ENCODE assay signal across 21 cellular contexts in genomic region chr10:126314848-126315247, GRCh38.
A peak's percentile ranks its signal among the peaks of the same experiment; 100 is the strongest.
DNase-seq lines count a peak whose midpoint lies in the region; ATAC-seq and TF ChIP-seq lines count a peak whose summit lies in the region.
"Had no signal": no experiment of that assay in that cellular context is flagged by ENCODE, and none has a peak within 500 bp of the region (broad histone marks: within the 10 kb centered on the region; RNA-seq: fewer than 3 reads in every experiment).

No MANE protein-coding gene starts in this region.

- intact Hi-C loops in esophagus muscularis mucosa (cut with DNase I) (no loop called here), A673 (cut with micrococcal nuclease; ENCODE audit: unreplicated experiment) (no loop called here)

- no TSS peak for BruUV-seq in A673 (replicated peaks; lab: Mats Ljungman, UMichigan)

- no peaks in the 10 kb centered on the region for H3K9me3 Mint-ChIP-seq in osteocyte (ENCODE audit: unreplicated experiment)
- peaks cover 8% of the 10 kb centered on the region for H3K9me3 Mint-ChIP-seq in activated CD4-positive, alpha-beta memory T cell treated with anti-CD3 and anti-CD28 coated beads, Interleukin-2, amount 10 ng/mL, durations not matched to agents 7 days and 5 days

- no peak overlapping the region for H3K27ac Mint-ChIP-seq in osteocyte (ENCODE audit: unreplicated experiment)
- H3K27ac Mint-ChIP-seq in activated CD4-positive, alpha-beta memory T cell treated with anti-CD3 and anti-CD28 coated beads, Interleukin-2, amount 10 ng/mL, durations not matched to agents 7 days and 5 days: no peak overlapping the region

- 85% methylated on average over 7 of the region's 7 CpGs for WGBS in esophagus muscularis mucosa

- no peaks in the 10 kb centered on the region for H3K36me3 ChIP-seq in HEK293 (ENCODE audit: control insufficient read depth in 2 of 2, insufficient read depth in 1 of 2, low read length in 2 of 2)
- no peaks in the 10 kb centered on the region for H3K36me3 ChIP-seq in esophagus muscularis mucosa
- no peaks in the 10 kb centered on the region for H3K36me3 ChIP-seq in thoracic aorta
- H3K36me3 ChIP-seq in A673 (ENCODE audit: insufficient read depth, low read length, poor library complexity, severe bottlenecking): no peaks in the 10 kb centered on the region
- H3K36me3 ChIP-seq: BLaER1 had no signal

- H3K4me1 ChIP-seq in HEK293 (ENCODE audit: control insufficient read depth, insufficient read depth, low read length) (no peaks in the 10 kb centered on the region), esophagus muscularis mucosa (no peaks in the 10 kb centered on the region), thoracic aorta (ENCODE audit: control insufficient read depth in 1 of 2, low read depth in 2 of 2) (peaks cover 8 to 17% of the 10 kb centered on the region in 2 donors), A673 (ENCODE audit: insufficient read depth, low read length, poor library complexity, severe bottlenecking) (no peaks in the 10 kb centered on the region)
- H3K4me1 ChIP-seq: BLaER1 had no signal

- POLR2A ChIA-PET in HEK293 (lab: Yijun Ruan, JAX): no interaction called here
- POLR2A ChIA-PET in A673 (lab: Charles Lee; ENCODE audit: low non-redundant PET): no interaction called here
- POLR2A ChIA-PET in activated CD4-positive, alpha-beta memory T cell treated with anti-CD3 and anti-CD28 coated beads, Interleukin-2, amount 10 ng/mL, durations not matched to agents 7 days and 5 days (lab: Charles Lee): no interaction called here

- H3K27me3 ChIP-seq in esophagus muscularis mucosa (peaks cover 0 to 8% (median 0%) of the 10 kb centered on the region in 4 donors), thoracic aorta (replicated peaks; ENCODE audit: insufficient read depth) (no peaks in the 10 kb centered on the region), A673 (replicated peaks; ENCODE audit: insufficient read depth, low read depth, low read length, poor library complexity) (peaks cover 5% of the 10 kb centered on the region)
- H3K27me3 ChIP-seq: BLaER1 had no signal

- H3K27ac ChIP-seq in HEK293 (ENCODE audit: extremely low read depth, low read depth, low read length) (no peak overlapping the region), esophagus muscularis mucosa (replicated peaks in 1 of 4) (no peak overlapping the region), thoracic aorta (no peak overlapping the region), A673 (ENCODE audit: low read depth, low read length, poor library complexity, severe bottlenecking) (no peak overlapping the region)
- H3K27ac ChIP-seq: BLaER1, RWPE1 had no signal

- H3K4me3 ChIP-seq in HEK293 (ENCODE audit: low read depth, low read length) (no peak overlapping the region), esophagus muscularis mucosa (no peak overlapping the region), thoracic aorta (peak overlapping the region; percentile 64), A673 (ENCODE audit: low read depth, low read length, poor library complexity, severe bottlenecking) (no peak overlapping the region)
- H3K4me3 ChIP-seq: BLaER1 had no signal

- H3K4me1 Mint-ChIP-seq in osteocyte (ENCODE audit: unreplicated experiment): peaks cover 16% of the 10 kb centered on the region
- no peaks in the 10 kb centered on the region for H3K4me1 Mint-ChIP-seq in activated CD4-positive, alpha-beta memory T cell treated with anti-CD3 and anti-CD28 coated beads, Interleukin-2, amount 10 ng/mL, durations not matched to agents 7 days and 5 days
- H3K4me1 Mint-ChIP-seq: CD4-positive, CD25-positive, alpha-beta regulatory T cell had no signal

- CTCF ChIA-PET in HEK293 (lab: Yijun Ruan, JAX): no interaction called here
- CTCF ChIA-PET in A673 (lab: Charles Lee): no interaction called here
- CTCF ChIA-PET in activated CD4-positive, alpha-beta memory T cell treated with anti-CD3 and anti-CD28 coated beads, Interleukin-2, amount 10 ng/mL, durations not matched to agents 7 days and 5 days (lab: Charles Lee): no interaction called here

- peaks cover 1% of the 10 kb centered on the region for H3K36me3 Mint-ChIP-seq in osteocyte (ENCODE audit: unreplicated experiment)
- no peaks in the 10 kb centered on the region for H3K36me3 Mint-ChIP-seq in activated CD4-positive, alpha-beta memory T cell treated with anti-CD3 and anti-CD28 coated beads, Interleukin-2, amount 10 ng/mL, durations not matched to agents 7 days and 5 days (ENCODE audit: low read depth)
- H3K36me3 Mint-ChIP-seq: CD4-positive, CD25-positive, alpha-beta regulatory T cell had no signal

- no peak overlapping the region for H3K4me3 Mint-ChIP-seq in osteocyte (ENCODE audit: unreplicated experiment)
- H3K4me3 Mint-ChIP-seq in activated CD4-positive, alpha-beta memory T cell treated with anti-CD3 and anti-CD28 coated beads, Interleukin-2, amount 10 ng/mL, durations not matched to agents 7 days and 5 days: no peak overlapping the region
- H3K4me3 Mint-ChIP-seq: CD4-positive, CD25-positive, alpha-beta regulatory T cell had no signal

- no peak for TF ChIP-seq EP300 in esophagus muscularis mucosa (IDR thresholded peaks at IDR 0.05)

- TF ChIP-seq CTCF in HEK293 (tag by site-specific recombination; IDR thresholded peaks at IDR 0.05): no peak
- TF ChIP-seq CTCF in esophagus muscularis mucosa (IDR thresholded peaks at IDR 0.05): no peak
- no peak for TF ChIP-seq CTCF in osteocyte (IDR thresholded peaks at IDR 0.05)
- no peak for TF ChIP-seq CTCF in thoracic aorta (IDR thresholded peaks at IDR 0.05)
- no peak for TF ChIP-seq CTCF in A673 (conservative IDR thresholded peaks at IDR 0.05; ENCODE audit: low read depth, low read length)

- H3K9me3 ChIP-seq in HEK293 (ENCODE audit: control insufficient read depth, insufficient read depth, low read depth, low read length) (no peaks in the 10 kb centered on the region), esophagus muscularis mucosa (no peaks in the 10 kb centered on the region), thoracic aorta (no peaks in the 10 kb centered on the region), A673 (ENCODE audit: low read depth, low read length, poor library complexity, severe bottlenecking) (no peaks in the 10 kb centered on the region)

- ATAC-seq in thoracic aorta (ENCODE audit: insufficient number of reproducible peaks, low FRiP score, low read depth): no peak
- ATAC-seq: Panc1 had no signal

- H3K27me3 Mint-ChIP-seq in osteocyte (ENCODE audit: unreplicated experiment): no peaks in the 10 kb centered on the region
- H3K27me3 Mint-ChIP-seq in activated CD4-positive, alpha-beta memory T cell treated with anti-CD3 and anti-CD28 coated beads, Interleukin-2, amount 10 ng/mL, durations not matched to agents 7 days and 5 days: no peaks in the 10 kb centered on the region
- H3K27me3 Mint-ChIP-seq: CD4-positive, CD25-positive, alpha-beta regulatory T cell had no signal

- DNase-seq in esophagus muscularis mucosa (ENCODE audit: extremely low spot score): peak; percentile 60
- peak; percentile 17 for DNase-seq in osteocyte (ENCODE audit: extremely low spot score, unreplicated experiment)
- no peak for DNase-seq in thoracic aorta (ENCODE audit: low spot score)
- DNase-seq in COLO829 (ENCODE audit: low spot score): no peak
- DNase-seq in A673 (ENCODE audit: low spot score): no peak
- no peak for DNase-seq in activated CD4-positive, alpha-beta memory T cell treated with anti-CD3 and anti-CD28 coated beads, Interleukin-2, amount 10 ng/mL, durations not matched to agents 7 days and 5 days
- DNase-seq: CD4-positive, CD25-positive, alpha-beta regulatory T cell; HCEC 1CT; NCI-H1048; NCI-H1417; NCI-H1694 treated with DMSO at 0.1 percent for 48 hours; NCI-H2081 treated with DMSO at 0.1 percent for 48 hours; NCI-H2171; NCI-H226; NCI-H510A; NCI-H69; SHP77 had no signal

- TF ChIP-seq POLR2A in esophagus muscularis mucosa (IDR thresholded peaks at IDR 0.05; ENCODE audit: low read depth): no peak

TF ChIP-seq in HEK293, 187 proteins besides CTCF, POLR2A, EP300 and RAD21:
- TF ChIP-seq PRDM4 (tag by site-specific recombination; IDR thresholded peaks at IDR 0.05): no peak
- TF ChIP-seq ZNF530 (tag by site-specific recombination; IDR thresholded peaks at IDR 0.05; ENCODE audit: low read depth): peak; percentile 90
- no peak for TF ChIP-seq ZNF292 (tag by site-specific recombination; IDR thresholded peaks at IDR 0.05; ENCODE audit: borderline replicate concordance, low read depth)

Comparison
In these comparisons a context has a peak if more than half of its experiments do, and no peak if none do; other contexts are left out.
1. DNase-seq: peak in esophagus muscularis mucosa (single experiment) and osteocyte (single experiment); none in thoracic aorta (single experiment), COLO829 (single experiment), A673 (single experiment) and activated CD4-positive, alpha-beta memory T cell treated with anti-CD3 and anti-CD28 coated beads, Interleukin-2, amount 10 ng/mL, durations not matched to agents 7 days and 5 days (single experiment).